8 cellular contexts compared by ENCODE assay signal in genomic region chr17:7842380-7842949, GRCh38. TPM values are rescaled to one million over a fixed set of nuclear protein-coding genes. Genes with fewer than 3 reads are reported as not detected.
DNase-seq lines count a peak whose midpoint lies in the region; ATAC-seq and TF ChIP-seq lines count a peak whose summit lies in the region.

No MANE protein-coding gene starts in this region.

- H3K36me3 Mint-ChIP-seq in activated CD4-positive, alpha-beta T cell treated with anti-CD3 and anti-CD28 coated beads for 36 hours (ENCODE audit: low read depth): peaks cover 31% of the 10 kb centered on the region

- DNase-seq in AG08396 (ENCODE audit: low spot score) (peak; percentile 82), Karpas-422 (peak; percentile 84), colonic mucosa (peak; percentile 74)
- DNase-seq in activated CD4-positive, alpha-beta T cell treated with anti-CD3 and anti-CD28 coated beads for 36 hours: peak; percentile 97
- peak; percentile 98 for DNase-seq in stimulated activated CD4-positive, alpha-beta T cell treated with anti-CD3 and anti-CD28 coated beads, Interleukin-4, amount 100 ng/mL, for 24 hours

- ATAC-seq in GM19324 (IDR thresholded peaks at IDR 0.05; ENCODE audit: low FRiP score, unreplicated experiment): peak; percentile 27
- peak; percentile 35 for ATAC-seq in activated CD4-positive, alpha-beta T cell treated with anti-CD3 and anti-CD28 coated beads for 36 hours
- no peak for ATAC-seq in GM18519 (IDR thresholded peaks at IDR 0.05; ENCODE audit: low FRiP score, unreplicated experiment)

- TF ChIP-seq RAD21 in liver (IDR thresholded peaks at IDR 0.05): no peak

- CTCF ChIA-PET in activated CD4-positive, alpha-beta T cell treated with anti-CD3 and anti-CD28 coated beads for 36 hours (lab: Charles Lee): interaction anchor here (0.5 to 1.7 kb wide), 3 partner anchors 9 to 295 kb away, joined by 3 to 8 read pairs (median 3); no protein-coding TSS in a partner anchor

- POLR2A ChIA-PET in activated CD4-positive, alpha-beta T cell treated with anti-CD3 and anti-CD28 coated beads for 36 hours (lab: Charles Lee): interaction anchor here (0.5 to 1.1 kb wide), 3 partner anchors 156 to 401 kb away, joined by 3 to 6 read pairs (median 3); no protein-coding TSS in a partner anchor

- H2AFZ ChIP-seq in Karpas-422 (ENCODE audit: low read length): no peak overlapping the region

- H3K27me3 ChIP-seq in Karpas-422 (ENCODE audit: low read length) (no peaks in the 10 kb centered on the region), colonic mucosa (no peaks in the 10 kb centered on the region), liver (ENCODE audit: control insufficient read depth in 4 of 4, insufficient read depth in 4 of 4, low read length in 3 of 4) (no peaks in the 10 kb centered on the region)

- WGBS in liver: under 1% methylated on average over 37 of the region's 37 CpGs

- H3K27ac ChIP-seq in Karpas-422 (ENCODE audit: low read length) (peak overlapping the region; percentile 95), colonic mucosa (peak overlapping the region; percentile 93), liver (ENCODE audit: low read depth in 1 of 2, low read length in 2 of 2) (peak overlapping the region; percentile 99 to 100)

- H3K9ac ChIP-seq in Karpas-422 (ENCODE audit: low read length): peak overlapping the region; percentile 92
- H3K9ac ChIP-seq in colonic mucosa (ENCODE audit: low read depth in 2 of 2, low read length in 2 of 2): peak overlapping the region; percentile 97
- H3K9ac ChIP-seq in liver (ENCODE audit: low read depth in 1 of 2, low read length in 2 of 2): peak overlapping the region; percentile 96 to 100

- H3K36me3 ChIP-seq in Karpas-422 (ENCODE audit: insufficient read depth, low read length): no peaks in the 10 kb centered on the region; the same call in 1 of the 2 replicates
- H3K36me3 ChIP-seq in colonic mucosa: peaks cover 5% of the 10 kb centered on the region
- H3K36me3 ChIP-seq in liver (ENCODE audit: control insufficient read depth in 4 of 4, insufficient read depth in 3 of 4, low read depth in 1 of 4, low read length in 3 of 4): peaks cover 3 to 11% (median 7%) of the 10 kb centered on the region in 4 donors

- peak overlapping the region; percentile 88 for H3K4me3 ChIP-seq in Karpas-422 (ENCODE audit: low read length)
- peak overlapping the region; percentile 76 for H3K4me3 ChIP-seq in colonic mucosa
- H3K4me3 ChIP-seq in liver (ENCODE audit: low read depth in 1 of 3, low read length in 3 of 3): peak overlapping the region; percentile 66 to 94 (median 79)

- no peaks in the 10 kb centered on the region for H3K9me3 ChIP-seq in Karpas-422 (ENCODE audit: low read length)
- no peaks in the 10 kb centered on the region for H3K9me3 ChIP-seq in colonic mucosa
- no peaks in the 10 kb centered on the region for H3K9me3 ChIP-seq in liver (ENCODE audit: control insufficient read depth in 4 of 4, low read length in 3 of 4)

- peak overlapping the region; percentile 96 for H3K4me2 ChIP-seq in Karpas-422 (ENCODE audit: low read depth, low read length, poor library complexity, severe bottlenecking)

- no peak for TF ChIP-seq CTCF in colonic mucosa (IDR thresholded peaks at IDR 0.05)
- no peak for TF ChIP-seq CTCF in liver (IDR thresholded peaks at IDR 0.05; ENCODE audit: low read depth, low read length, missing input control)

- H4K20me1 ChIP-seq in Karpas-422 (ENCODE audit: insufficient read depth, low read depth, low read length): peaks cover 8% of the 10 kb centered on the region; the same call in 1 of the 2 replicates

- peaks cover 50% of the 10 kb centered on the region for H3K4me1 Mint-ChIP-seq in activated CD4-positive, alpha-beta T cell treated with anti-CD3 and anti-CD28 coated beads for 36 hours

- intact Hi-C loops in activated CD4-positive, alpha-beta T cell treated with anti-CD3 and anti-CD28 coated beads for 36 hours (cut with DNase I, micrococcal nuclease): loop anchor here (1.0 to 10.0 kb wide), 21 partner anchors 154 to 828 kb away; partner anchors contain the start of genes POLR2A (in 2 of the 2), WRAP53 (in 2 of the 2), CTC1 (in 1 of the 2) and CTDNEP1 (in 1 of the 2)
- intact Hi-C loops in colonic mucosa (cut with DNase I): no loop called here

- peak overlapping the region; percentile 96 for H3K27ac Mint-ChIP-seq in activated CD4-positive, alpha-beta T cell treated with anti-CD3 and anti-CD28 coated beads for 36 hours

- H3K27me3 Mint-ChIP-seq in activated CD4-positive, alpha-beta T cell treated with anti-CD3 and anti-CD28 coated beads for 36 hours: no peaks in the 10 kb centered on the region

- no peaks in the 10 kb centered on the region for H3K9me3 Mint-ChIP-seq in activated CD4-positive, alpha-beta T cell treated with anti-CD3 and anti-CD28 coated beads for 36 hours (ENCODE audit: low read depth)

- H3K4me1 ChIP-seq in Karpas-422 (ENCODE audit: low read length) (peaks cover 49% of the 10 kb centered on the region), colonic mucosa (peaks cover 33% of the 10 kb centered on the region), liver (ENCODE audit: control insufficient read depth in 4 of 4, insufficient read depth in 4 of 4, low read length in 3 of 4) (peaks cover 0 to 54% (median 37%) of the 10 kb centered on the region in 4 donors)

- no peaks in the 10 kb centered on the region for H3K9me2 ChIP-seq in Karpas-422 (replicated peaks; ENCODE audit: insufficient read depth, low read length)

- H3K4me3 Mint-ChIP-seq in activated CD4-positive, alpha-beta T cell treated with anti-CD3 and anti-CD28 coated beads for 36 hours: peak overlapping the region; percentile 97

- peaks cover 44% of the 10 kb centered on the region for H3K79me2 ChIP-seq in Karpas-422 (ENCODE audit: low read length)

TF ChIP-seq in liver, 16 proteins besides CTCF, POLR2A, EP300 and RAD21:
- TF ChIP-seq SP1 (IDR thresholded peaks at IDR 0.05): no peak
- peak; percentile 44 for TF ChIP-seq YY1 (IDR thresholded peaks at IDR 0.05)
- no peak for TF ChIP-seq ZBTB33 (IDR thresholded peaks at IDR 0.05)
- TF ChIP-seq, protein P1, sequence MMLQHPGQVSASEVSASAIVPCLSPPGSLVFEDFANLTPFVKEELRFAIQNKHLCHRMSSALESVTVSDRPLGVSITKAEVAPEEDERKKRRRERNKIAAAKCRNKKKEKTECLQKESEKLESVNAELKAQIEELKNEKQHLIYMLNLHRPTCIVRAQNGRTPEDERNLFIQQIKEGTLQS (IDR thresholded peaks at IDR 0.05): no peak
- TF ChIP-seq RXRA (IDR thresholded peaks at IDR 0.05): peak in 1 of 2 donors; percentile 59
- TF ChIP-seq FOXA1 (IDR thresholded peaks at IDR 0.05): no peak
- peak in 1 of 2 donors; percentile 3 for TF ChIP-seq HNF4A (conservative IDR thresholded peaks at IDR 0.05)

RNA-seq across cellular contexts. Expression of gene KDM6B, which starts 8.4 kb away (rescaled TPM):
- 11.9 and 34.6 TPM in 2 replicates for total RNA-seq in Karpas-422 (2014; rRNA removed; shearing (Covaris generic); ENCODE audit: low replicate concordance)
- 10 to 100 TPM; 37.3 to 46.2 TPM for total RNA-seq in activated CD4-positive, alpha-beta T cell treated with anti-CD3 and anti-CD28 coated beads for 36 hours
- total RNA-seq in colonic mucosa (10 to 100 TPM; 32.7 to 42.6 TPM), liver (10 to 100 TPM in 1 of 2 donors, 1 to 10 TPM in 1; 3.5 to 11.5 TPM)
- polyA plus RNA-seq in liver: 1 to 10 TPM; 2.5 to 3.2 TPM

RNA-seq across cellular contexts. Expression of gene TMEM88, which starts 12.4 kb away (rescaled TPM):
- 0.69 and 1.4 TPM in 2 replicates for total RNA-seq in Karpas-422 (2014; rRNA removed; shearing (Covaris generic); ENCODE audit: low replicate concordance)
- total RNA-seq in activated CD4-positive, alpha-beta T cell treated with anti-CD3 and anti-CD28 coated beads for 36 hours: 1 to 10 TPM; 3.5 to 5.6 TPM
- total RNA-seq in colonic mucosa: 1 to 10 TPM; 2.5 to 2.7 TPM
- 1 to 10 TPM in 1 of 2 donors, under 1 TPM in 1; 0.65 to 4.0 TPM for total RNA-seq in liver
- polyA plus RNA-seq in liver: 1 to 10 TPM; 3.3 to 4.6 TPM

RNA-seq across cellular contexts. Expression of gene NAA38, which starts 14.9 kb away (rescaled TPM):
- 313 and 321 TPM in 2 replicates for total RNA-seq in Karpas-422 (2014; rRNA removed; shearing (Covaris generic); ENCODE audit: low replicate concordance)
- total RNA-seq in activated CD4-positive, alpha-beta T cell treated with anti-CD3 and anti-CD28 coated beads for 36 hours: 10 to 100 TPM; 64.7 to 79.8 TPM
- total RNA-seq in colonic mucosa (100 to 1,000 TPM in 1 of 2 donors, 10 to 100 TPM in 1; 59.5 to 133 TPM), liver (10 to 100 TPM; 24.3 to 72.0 TPM)
- 100 to 1,000 TPM in 1 of 2 donors, 10 to 100 TPM in 1; 41.6 to 118 TPM for polyA plus RNA-seq in liver

RNA-seq across cellular contexts. Expression of gene CYB5D1, which starts 15.3 kb away (rescaled TPM):
- 8.5 and 10.9 TPM in 2 replicates for total RNA-seq in Karpas-422 (2014; rRNA removed; shearing (Covaris generic); ENCODE audit: low replicate concordance)
- 10 to 100 TPM; 12.5 to 12.6 TPM for total RNA-seq in activated CD4-positive, alpha-beta T cell treated with anti-CD3 and anti-CD28 coated beads for 36 hours
- total RNA-seq in colonic mucosa: 10 to 100 TPM in 1 of 2 donors, 1 to 10 TPM in 1; 9.4 to 18.2 TPM
- total RNA-seq in liver: 10 to 100 TPM in 1 of 2 donors, 1 to 10 TPM in 1; 4.4 to 12.0 TPM
- polyA plus RNA-seq in liver: 1 to 10 TPM; 2.5 to 8.8 TPM

RNA-seq across cellular contexts. Expression of gene CHD3, which starts 46.1 kb away (rescaled TPM):
- 191 and 346 TPM in 2 replicates for total RNA-seq in Karpas-422 (2014; rRNA removed; shearing (Covaris generic); ENCODE audit: low replicate concordance)
- 100 to 1,000 TPM; 145 to 161 TPM for total RNA-seq in activated CD4-positive, alpha-beta T cell treated with anti-CD3 and anti-CD28 coated beads for 36 hours
- total RNA-seq in colonic mucosa: 100 to 1,000 TPM in 1 of 2 donors, 10 to 100 TPM in 1; 56.3 to 108 TPM
- total RNA-seq in liver: 10 to 100 TPM; 11.0 to 14.4 TPM
- 1 to 10 TPM; 1.9 to 3.4 TPM for polyA plus RNA-seq in liver
